In genomic region chr12:123150273-123150803, GRCh38 we compare ENCODE assay signal across 8 cellular contexts. TPM values are rescaled to one million over a fixed set of nuclear protein-coding genes. Genes with fewer than 3 reads are reported as not detected.
DNase-seq lines count a peak whose midpoint lies in the region; ATAC-seq and TF ChIP-seq lines count a peak whose summit lies in the region.

No MANE protein-coding gene starts in this region.

- H3K9me3 ChIP-seq in SJCRH30 (replicated peaks) (no peaks in the 10 kb centered on the region), mammary epithelial cell (replicated peaks; ENCODE audit: insufficient read depth, low read length) (no peaks in the 10 kb centered on the region)

- H3K4me2 ChIP-seq in GM23338, result peak overlapping the region; percentile 84
- H3K4me2 ChIP-seq in mammary epithelial cell (ENCODE audit: insufficient read depth, low read depth, low read length), result peak overlapping the region; percentile 100

- H3F3A ChIP-seq in GM23338 (replicated peaks; ENCODE audit: low read depth), result peaks cover 19% of the 10 kb centered on the region; the same call in 1 of the 2 replicates

- H3K27me3 ChIP-seq in GM23338 (ENCODE audit: insufficient read depth), result peaks cover 52% of the 10 kb centered on the region
- H3K27me3 ChIP-seq in SJCRH30, result no peaks in the 10 kb centered on the region
- no peaks in the 10 kb centered on the region for H3K27me3 ChIP-seq in mammary epithelial cell (ENCODE audit: insufficient read depth, low read length)

- no TSS peak for BruUV-seq in mammary epithelial cell (replicated peaks; lab: Mats Ljungman, UMichigan)

- TF ChIP-seq CTCF in CD14-positive monocyte (IDR thresholded peaks at IDR 0.05) (no peak), GM23338 (conservative IDR thresholded peaks at IDR 0.05; ENCODE audit: low read depth in 2 of 2) (no peak), mammary epithelial cell (conservative IDR thresholded peaks at IDR 0.05 in 1 of 2, IDR thresholded peaks at IDR 0.05 in 1 of 2; ENCODE audit: extremely low read depth in 1 of 2, insufficient read depth in 1 of 2, low read depth in 1 of 2, low read length in 2 of 2) (no peak)

- peaks cover 20 to 28% of the 10 kb centered on the region in 2 donors for H3K36me3 Mint-ChIP-seq in CD14-positive monocyte
- H3K36me3 Mint-ChIP-seq in GM23338 (ENCODE audit: low read depth), result peaks cover 2% of the 10 kb centered on the region; the same call in 1 of the 3 replicates
- H3K36me3 Mint-ChIP-seq in stimulated activated memory B cell treated with anti-CD40 and anti-IgM and Interleukin-4, amounts not matched to agents 10 μg/mL and 1 μg/mL and 100 μg/mL, for 72 hours, result no peaks in the 10 kb centered on the region

- no peaks in the 10 kb centered on the region for H3K79me2 ChIP-seq in GM23338 (replicated peaks; ENCODE audit: insufficient read depth)
- peaks cover 48% of the 10 kb centered on the region for H3K79me2 ChIP-seq in mammary epithelial cell (ENCODE audit: insufficient read depth, low read length)

- H3K27ac ChIP-seq in GM23338 (ENCODE audit: low read depth) (no peak overlapping the region), SJCRH30 (no peak overlapping the region), mammary epithelial cell (ENCODE audit: insufficient read depth, low read depth, low read length) (peak overlapping the region; percentile 38)

- peak overlapping the region; percentile 56 for H3K9ac ChIP-seq in mammary epithelial cell (ENCODE audit: insufficient read depth, low read length)

- H3K4me1 Mint-ChIP-seq in CD14-positive monocyte (peaks cover 16% of the 10 kb centered on the region), GM23338 (peaks cover 43% of the 10 kb centered on the region)
- H3K4me1 Mint-ChIP-seq in stimulated activated memory B cell treated with anti-CD40 and anti-IgM and Interleukin-4, amounts not matched to agents 10 μg/mL and 1 μg/mL and 100 μg/mL, for 72 hours, result peaks cover 24% of the 10 kb centered on the region

- peaks cover 18 to 28% (median 21%) of the 10 kb centered on the region in 3 donors for H3K27me3 Mint-ChIP-seq in CD14-positive monocyte (ENCODE audit: low read depth in 3 of 3)
- H3K27me3 Mint-ChIP-seq in GM23338 (ENCODE audit: insufficient read depth, low read depth, poor library complexity), result peaks cover 36% of the 10 kb centered on the region
- no peaks in the 10 kb centered on the region for H3K27me3 Mint-ChIP-seq in stimulated activated memory B cell treated with anti-CD40 and anti-IgM and Interleukin-4, amounts not matched to agents 10 μg/mL and 1 μg/mL and 100 μg/mL, for 72 hours

- H3K4me3 ChIP-seq in GM23338, result peak overlapping the region; percentile 73
- H3K4me3 ChIP-seq in SJCRH30, result peak overlapping the region; percentile 66
- H3K4me3 ChIP-seq in mammary epithelial cell (replicated peaks in 1 of 3; ENCODE audit: insufficient read depth in 1 of 3, low read depth in 2 of 3, low read length in 3 of 3), result peak overlapping the region; percentile 79 to 80 (median 79)

- H3K36me3 ChIP-seq in GM23338 (ENCODE audit: insufficient read depth) (no peaks in the 10 kb centered on the region; the same call in 1 of the 2 replicates), SJCRH30 (no peaks in the 10 kb centered on the region), mammary epithelial cell (ENCODE audit: insufficient read depth, low read length) (no peaks in the 10 kb centered on the region)

- ATAC-seq in GM23338 (peak; percentile 41), left lobe of liver (peak; percentile 44)
- ATAC-seq in stimulated activated memory B cell treated with anti-CD40 and anti-IgM and Interleukin-4, amounts not matched to agents 10 μg/mL and 1 μg/mL and 100 μg/mL, for 72 hours, result peak; percentile 58

- dilution Hi-C loops in mammary epithelial cell (cut with HindIII; ENCODE audit: low sequenced_read_pairs), result no loop called here

- DNase-seq in CD14-positive monocyte (ENCODE audit: low spot score), result no peak
- peak; percentile 55 for DNase-seq in GM23338 (ENCODE audit: low spot score)
- DNase-seq in SJCRH30, result peak; percentile 43 to 51
- no peak for DNase-seq in mammary epithelial cell
- DNase-seq in left lobe of liver (ENCODE audit: low spot score), result peak; percentile 66
- no peak for DNase-seq in NCI-H774 (lab: John Stamatoyannopoulos, UW)
- no peak for DNase-seq in cerebellar nuclear complex (lab: John Stamatoyannopoulos, UW)

- H3K4me3 Mint-ChIP-seq in CD14-positive monocyte (peak overlapping the region; percentile 74 to 81), GM23338 (peak overlapping the region; percentile 80)
- peak overlapping the region; percentile 72 for H3K4me3 Mint-ChIP-seq in stimulated activated memory B cell treated with anti-CD40 and anti-IgM and Interleukin-4, amounts not matched to agents 10 μg/mL and 1 μg/mL and 100 μg/mL, for 72 hours

- H4K20me1 ChIP-seq in GM23338 (replicated peaks; ENCODE audit: insufficient read depth), result 0 out of 2 replicates have a peak, but pooled peaks cover 5% of the 10 kb centered on the region
- no peaks in the 10 kb centered on the region for H4K20me1 ChIP-seq in mammary epithelial cell (ENCODE audit: insufficient read depth, low read length)

- H3K4me1 ChIP-seq in GM23338 (ENCODE audit: insufficient read depth) (peaks cover 40% of the 10 kb centered on the region), SJCRH30 (no peaks in the 10 kb centered on the region), mammary epithelial cell (ENCODE audit: insufficient read depth, low read length) (peaks cover 18% of the 10 kb centered on the region)

- in situ Hi-C loops in mammary epithelial cell (cut with MboI; ENCODE audit: low sequenced_read_pairs in 2 of 2), result no loop called here

- H3K9me3 Mint-ChIP-seq in CD14-positive monocyte (peaks cover 0 to 3% (median 0%) of the 10 kb centered on the region in 7 donors), GM23338 (0 out of 3 replicates have a peak, but pooled peaks cover 3% of the 10 kb centered on the region)
- H3K9me3 Mint-ChIP-seq in stimulated activated memory B cell treated with anti-CD40 and anti-IgM and Interleukin-4, amounts not matched to agents 10 μg/mL and 1 μg/mL and 100 μg/mL, for 72 hours, result no peaks in the 10 kb centered on the region

- H3K27ac Mint-ChIP-seq in CD14-positive monocyte, result no peak overlapping the region
- no peak overlapping the region for H3K27ac Mint-ChIP-seq in GM23338
- H3K27ac Mint-ChIP-seq in stimulated activated memory B cell treated with anti-CD40 and anti-IgM and Interleukin-4, amounts not matched to agents 10 μg/mL and 1 μg/mL and 100 μg/mL, for 72 hours, result peak overlapping the region; percentile 50

- intact Hi-C loops in CD14-positive monocyte (cut with micrococcal nuclease), result loop anchor here (2.0 to 5.0 kb wide), 3 partner anchors 63 to 170 kb away; partner anchors contain the start of gene ARL6IP4 (in 1 of the 2)
- intact Hi-C loops in mammary epithelial cell (cut with micrococcal nuclease), result loop anchor here (2.0 kb wide), 2 partner anchors 88 to 176 kb away; partner anchors contain the start of gene OGFOD2

- peak overlapping the region; percentile 88 for H2AFZ ChIP-seq in GM23338
- H2AFZ ChIP-seq in mammary epithelial cell (ENCODE audit: low read depth, low read length), result peak overlapping the region; percentile 88

- no peaks in the 10 kb centered on the region for H3K9me2 ChIP-seq in GM23338 (ENCODE audit: insufficient read depth)

- 11% methylated on average over 13 of the region's 63 CpGs for WGBS in mammary epithelial cell (ENCODE audit: low coverage, missing lambda C conversion rate)

- CTCF ChIA-PET in mammary epithelial cell (lab: Charles Lee; ENCODE audit: low non-redundant PET), result interaction anchor here (0.5 to 0.6 kb wide), 6 partner anchors 27 to 107 kb away, joined by 3 to 6 read pairs (median 4); partner anchors contain the start of gene MTRFR

TF ChIP-seq in GM23338, 12 proteins besides CTCF, POLR2A, EP300 and RAD21:
- TF ChIP-seq ZNF331 (CRISPR knock-in tag; IDR thresholded peaks at IDR 0.05; ENCODE audit: low read depth) (no peak), EZH2phosphoT487 (IDR thresholded peaks at IDR 0.05; ENCODE audit: unreplicated experiment) (peak; percentile 36)

RNA-seq across cellular contexts. Expression of gene PITPNM2, which starts 0.6 kb away (rescaled TPM):
- polyA plus RNA-seq in CD14-positive monocyte (under 1 TPM in 1 of 2 donors, not detected in 1; 0.08 TPM), GM23338 (2016; fragmentation: Nextera tagmentation; extraction: Ambion mirVana) (0.28 and 0.82 TPM in 2 replicates), mammary epithelial cell (4.4 TPM)
- total RNA-seq in GM23338 (2014; rRNA removed; shearing (Covaris generic)), result 1.9 and 3.0 TPM in 2 replicates
- total RNA-seq in SJCRH30 (2014; rRNA removed; shearing (Covaris generic)), result 1.2 and 1.3 TPM in 2 replicates
- total RNA-seq in mammary epithelial cell (10 to 100 TPM in 1 of 2 donors, 1 to 10 TPM in 1; 7.5 to 14.9 TPM), left lobe of liver (19.2 TPM)
- 6.4 TPM for polyA minus RNA-seq in mammary epithelial cell

Comparison
In these comparisons a context has a peak if more than half of its experiments do, and no peak if none do; other contexts are left out.
1. DNase-seq: peak in GM23338 (single experiment), SJCRH30 (2 of 2) and left lobe of liver (single experiment); none in CD14-positive monocyte (single experiment), mammary epithelial cell (single experiment), NCI-H774 (single experiment) and cerebellar nuclear complex (0 of 2).
2. Peak in every context shown above with its lines, with median percentiles within 50 percentile points of each other: H3K4me3 Mint-ChIP-seq, ATAC-seq and H3K4me3 ChIP-seq.